Comparison of ENCODE assay signal across 8 cellular contexts in the genomic region with DNA sequence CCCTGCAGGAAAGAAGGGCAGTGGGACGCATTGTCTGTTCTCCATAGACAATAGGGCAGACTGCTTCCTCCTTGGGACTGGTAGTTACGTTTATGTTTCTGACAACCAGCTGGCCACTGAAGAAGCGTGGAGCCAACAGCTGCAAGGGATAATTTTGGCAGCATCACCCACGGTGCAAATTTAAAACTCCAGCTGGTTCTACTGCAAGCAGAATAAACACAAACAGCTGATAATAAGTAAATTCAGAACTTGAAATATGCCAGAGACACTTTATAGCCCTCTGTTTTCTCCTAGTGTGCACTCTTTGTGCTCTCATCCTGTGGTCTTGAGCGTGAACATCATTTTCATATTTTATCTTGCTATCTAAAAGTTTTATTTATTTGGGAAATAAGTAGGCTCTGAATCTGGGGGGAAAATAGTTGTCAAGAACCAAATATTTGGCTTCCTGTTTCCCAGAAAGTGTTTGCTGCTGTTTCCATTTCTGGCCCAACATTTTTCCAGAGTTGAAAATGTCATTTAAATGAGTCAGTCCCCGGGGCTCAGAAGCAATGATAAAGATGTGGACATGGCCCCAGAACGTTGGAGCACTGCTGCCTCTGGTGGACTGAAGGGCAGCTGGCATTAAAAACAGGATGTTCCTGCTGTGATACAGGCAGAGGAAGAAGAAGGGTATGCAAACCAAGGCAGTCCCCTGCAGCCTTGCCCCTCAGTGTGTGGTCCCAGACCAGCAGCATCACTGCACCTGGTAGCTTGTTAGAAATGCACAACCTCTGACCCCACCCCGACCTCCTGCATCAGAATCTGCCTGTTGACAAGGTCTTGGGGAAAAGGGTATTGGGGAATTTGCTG. TPM values are rescaled to one million over a fixed set of nuclear protein-coding genes. Genes with fewer than 3 reads are reported as not detected.
A peak's percentile ranks its signal among the peaks of the same experiment; 100 is the strongest.
DNase-seq lines count a peak whose midpoint lies in the region; ATAC-seq, FAIRE-seq and TF ChIP-seq lines count a peak whose summit lies in the region.

No MANE protein-coding gene starts in this region.

- peak; percentile 48 for ATAC-seq in body of pancreas

- no peaks in the 10 kb centered on the region for H3K27me3 ChIP-seq in body of pancreas
- peaks cover 0 to 2% (median under 1%) of the 10 kb centered on the region in 4 donors for H3K27me3 ChIP-seq in liver (ENCODE audit: control insufficient read depth in 4 of 4, insufficient read depth in 4 of 4, low read length in 3 of 4)

- H3K9me3 Mint-ChIP-seq in Calu3 (ENCODE audit: low read depth, unreplicated experiment), result no peaks in the 10 kb centered on the region

- H3K4me3 ChIP-seq in body of pancreas, result no peak overlapping the region
- no peak overlapping the region for H3K4me3 ChIP-seq in liver (ENCODE audit: low read depth in 1 of 3, low read length in 3 of 3)

- no peaks in the 10 kb centered on the region for H3K4me1 Mint-ChIP-seq in Calu3 (ENCODE audit: low read depth, unreplicated experiment)

- TF ChIP-seq POLR2A in body of pancreas (IDR thresholded peaks at IDR 0.05), result no peak

- H3K36me3 ChIP-seq in body of pancreas (replicated peaks in 1 of 2; ENCODE audit: insufficient read depth in 1 of 2, low read depth in 2 of 2), result no peaks in the 10 kb centered on the region
- no peaks in the 10 kb centered on the region for H3K36me3 ChIP-seq in liver (ENCODE audit: control insufficient read depth in 4 of 4, insufficient read depth in 3 of 4, low read depth in 1 of 4, low read length in 3 of 4)

- H3K4me1 ChIP-seq in body of pancreas (peaks cover 4% of the 10 kb centered on the region), liver (ENCODE audit: control insufficient read depth in 4 of 4, insufficient read depth in 4 of 4, low read length in 3 of 4) (no peaks in the 10 kb centered on the region)

- H3K36me3 Mint-ChIP-seq in Calu3 (ENCODE audit: insufficient read depth, unreplicated experiment), result no peaks in the 10 kb centered on the region

- peaks cover 22% of the 10 kb centered on the region for H3K27me3 Mint-ChIP-seq in Calu3 (ENCODE audit: unreplicated experiment)

- no peak for FAIRE-seq in frontal cortex (lab: Jason Lieb, UNC)

- peak in 4 of 7 experiments; percentile 15 to 29 (median 20) for TF ChIP-seq CTCF in body of pancreas (IDR thresholded peaks at IDR 0.05)
- peak; percentile 35 for TF ChIP-seq CTCF in liver (IDR thresholded peaks at IDR 0.05; ENCODE audit: low read depth, low read length, missing input control)
- TF ChIP-seq CTCF in Calu3 (IDR thresholded peaks at IDR 0.05; ENCODE audit: unreplicated experiment), result no peak

- no peak overlapping the region for H3K9ac ChIP-seq in liver (ENCODE audit: low read depth in 1 of 2, low read length in 2 of 2)

- intact Hi-C loops in body of pancreas (cut with DNase I), result no loop called here
- intact Hi-C loops in Calu3 (cut with micrococcal nuclease; ENCODE audit: unreplicated experiment), result no loop called here

- H3K4me3 Mint-ChIP-seq in Calu3 (ENCODE audit: low read depth, unreplicated experiment), result no peak overlapping the region

- WGBS in body of pancreas, 2 donors, result 34% methylated on average over 8 of the region's 8 CpGs
- WGBS in liver, result 36% methylated on average over 8 of the region's 8 CpGs

- DNase-seq in AML-193 (lab: John Stamatoyannopoulos, UW) (peak; percentile 39 to 45), NAMALWA (ENCODE audit: low spot score) (peak; percentile 75), body of pancreas (peak in 2 of 4 donors; percentile 22 to 52), KG1 (lab: John Stamatoyannopoulos, UW) (no peak), NCI-H2227 (lab: John Stamatoyannopoulos, UW; ENCODE audit: unreplicated experiment) (no peak), frontal cortex (ENCODE audit: low spot score in 2 of 2) (no peak), Calu3 (no peak)

- H3K27ac Mint-ChIP-seq in Calu3 (ENCODE audit: unreplicated experiment), result no peak overlapping the region

- BruUV-seq in Calu3 (replicated peaks; lab: Mats Ljungman, UMichigan), result no TSS peak

- H3K9me3 ChIP-seq in body of pancreas, result no peaks in the 10 kb centered on the region
- H3K9me3 ChIP-seq in liver (ENCODE audit: control insufficient read depth in 4 of 4, low read length in 3 of 4), result peaks cover 0 to 3% (median under 1%) of the 10 kb centered on the region in 4 donors

- H3K27ac ChIP-seq in body of pancreas (peak overlapping the region in 1 of 4 donors; percentile 14), liver (ENCODE audit: low read depth in 1 of 2, low read length in 2 of 2) (peak overlapping the region; percentile 28 to 50)

- CTCF ChIA-PET in Calu3 (lab: Charles Lee), result no interaction called here

- TF ChIP-seq RAD21 in liver (IDR thresholded peaks at IDR 0.05), result peak; percentile 44 to 61

TF ChIP-seq in liver, 16 proteins besides CTCF, POLR2A, EP300 and RAD21:
- TF ChIP-seq RXRA (IDR thresholded peaks at IDR 0.05), result peak; percentile 18 to 30
- TF ChIP-seq NR2F2 (IDR thresholded peaks at IDR 0.05), result peak; percentile 64
- peak; percentile 45 to 58 for TF ChIP-seq JUND (IDR thresholded peaks at IDR 0.05)
- no peak for TF ChIP-seq GABPA (IDR thresholded peaks at IDR 0.05 in 1 of 2, conservative IDR thresholded peaks at IDR 0.05 in 1 of 2)
- TF ChIP-seq SP1 (IDR thresholded peaks at IDR 0.05), result peak; percentile 29
- no peak for TF ChIP-seq HNF4A (conservative IDR thresholded peaks at IDR 0.05)

RNA-seq across cellular contexts. Expression of a gene that starts 12.5 kb away (rescaled TPM):
- total RNA-seq in body of pancreas (10 to 100 TPM; 14.3 to 44.2 TPM), liver (1 to 10 TPM; 1.4 to 6.6 TPM), frontal cortex (1.2 TPM), Calu3 (2022) (not detected in 2 replicates)
- polyA plus RNA-seq in liver, result 1 to 10 TPM; 2.9 to 3.2 TPM

RNA-seq across cellular contexts. Expression of a gene that starts 24.2 kb away (rescaled TPM):
- 10 to 100 TPM; 14.2 to 19.2 TPM for total RNA-seq in body of pancreas
- 10 to 100 TPM; 15.0 to 16.0 TPM for total RNA-seq in liver
- polyA plus RNA-seq in liver, result 1 to 10 TPM; 1.5 to 8.7 TPM
- total RNA-seq in frontal cortex, result 10.6 TPM
- not detected in 2 replicates for total RNA-seq in Calu3 (2022)

RNA-seq across cellular contexts. Expression of a gene that starts 26.8 kb away (rescaled TPM):
- total RNA-seq in body of pancreas, result not detected
- not detected for total RNA-seq in liver
- polyA plus RNA-seq in liver, result not detected
- total RNA-seq in frontal cortex, result 0.41 TPM
- total RNA-seq in Calu3 (2022), result not detected in 2 replicates

Comparison
In these comparisons a context has a peak if more than half of its experiments do, and no peak if none do; other contexts are left out.
1. DNase-seq: peak in AML-193 (2 of 2) and NAMALWA (single experiment); none in KG1 (single experiment), NCI-H2227 (single experiment), frontal cortex (0 of 2) and Calu3 (single experiment).
2. RNA of a gene that starts 24.2 kb away (total RNA-seq): 14.2 to 19.2 TPM in body of pancreas, 15.0 to 16.0 TPM in liver and 10.6 TPM in frontal cortex (single experiment); not detected in Calu3; every median in the first group is over 10 times any median in the second.